9 cellular contexts compared by ENCODE assay signal in the genomic region with DNA sequence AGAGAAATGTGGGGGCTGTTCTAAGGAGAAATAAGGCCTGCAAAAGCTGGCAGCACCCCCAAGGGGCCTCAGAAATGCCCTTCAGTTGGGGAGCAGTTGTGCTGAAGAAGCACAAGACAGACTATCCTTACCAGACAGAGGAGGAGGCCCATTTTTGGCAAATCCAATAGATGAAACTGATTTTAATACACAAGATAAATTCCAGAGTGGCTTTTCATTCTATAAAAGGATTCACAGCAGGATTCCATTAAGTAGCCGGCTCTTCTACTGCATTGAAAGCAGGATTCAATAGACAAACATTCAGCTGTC. TPM values are rescaled to one million over a fixed set of nuclear protein-coding genes. Genes with fewer than 3 reads are reported as not detected.
A peak's percentile ranks its signal among the peaks of the same experiment; 100 is the strongest.
DNase-seq lines count a peak whose midpoint lies in the region; ATAC-seq and TF ChIP-seq lines count a peak whose summit lies in the region.
"Had no signal": no experiment of that assay in that cellular context is flagged by ENCODE, and none has a peak within 500 bp of the region (broad histone marks: within the 10 kb centered on the region; RNA-seq: fewer than 3 reads in every experiment).

No MANE protein-coding gene starts in this region.

- H3K4me3 Mint-ChIP-seq in activated naive CD8-positive, alpha-beta T cell treated with anti-CD3 and anti-CD28 coated beads for 36 hours = peak overlapping the region; percentile 94

- no peaks in the 10 kb centered on the region for H3K36me3 ChIP-seq in left ventricle myocardium inferior
- H3K36me3 ChIP-seq in mucosa of stomach (ENCODE audit: control insufficient read depth, insufficient read depth, low read length) = no peaks in the 10 kb centered on the region
- no peaks in the 10 kb centered on the region for H3K36me3 ChIP-seq in upper lobe of right lung

- H3K27me3 Mint-ChIP-seq in activated naive CD8-positive, alpha-beta T cell treated with anti-CD3 and anti-CD28 coated beads for 36 hours = no peaks in the 10 kb centered on the region

- H3K9me3 ChIP-seq in left ventricle myocardium inferior (replicated peaks) (no peaks in the 10 kb centered on the region), mucosa of stomach (ENCODE audit: control insufficient read depth, low read length) (no peaks in the 10 kb centered on the region), upper lobe of right lung (no peaks in the 10 kb centered on the region)

- H3K4me1 ChIP-seq in left ventricle myocardium inferior (peaks cover 24% of the 10 kb centered on the region), mucosa of stomach (ENCODE audit: control insufficient read depth, insufficient read depth, low read length) (no peaks in the 10 kb centered on the region), upper lobe of right lung (peaks cover 14% of the 10 kb centered on the region)

- H3K9me3 Mint-ChIP-seq in activated naive CD8-positive, alpha-beta T cell treated with anti-CD3 and anti-CD28 coated beads for 36 hours = no peaks in the 10 kb centered on the region

- H3K4me3 ChIP-seq in left ventricle myocardium inferior (no peak overlapping the region), mucosa of stomach (ENCODE audit: low read length) (no peak overlapping the region), upper lobe of right lung (no peak overlapping the region)

- H3K27ac ChIP-seq in left ventricle myocardium inferior (replicated peaks) = peak overlapping the region; percentile 80
- peak overlapping the region; percentile 78 for H3K27ac ChIP-seq in upper lobe of right lung

- H3K27me3 ChIP-seq in left ventricle myocardium inferior (ENCODE audit: low read depth) (no peaks in the 10 kb centered on the region), mucosa of stomach (ENCODE audit: control insufficient read depth, insufficient read depth, low read length) (no peaks in the 10 kb centered on the region), upper lobe of right lung (no peaks in the 10 kb centered on the region)

- peaks cover 45% of the 10 kb centered on the region for H3K36me3 Mint-ChIP-seq in activated naive CD8-positive, alpha-beta T cell treated with anti-CD3 and anti-CD28 coated beads for 36 hours

- DNase-seq in left ventricle myocardium inferior = no peak
- no peak for DNase-seq in left cardiac atrium
- DNase-seq in activated naive CD8-positive, alpha-beta T cell treated with anti-CD3 and anti-CD28 coated beads for 36 hours = no peak
- no peak for DNase-seq in upper lobe of right lung
- DNase-seq in AG08395 (ENCODE audit: low spot score) = no peak
- no peak for DNase-seq in cortex of kidney (lab: John Stamatoyannopoulos, UW)
- DNase-seq: NCI-H2081 treated with DMSO at 0.1 percent for 48 hours had no signal

- H3K9ac ChIP-seq in mucosa of stomach (ENCODE audit: low read length) = peak overlapping the region; percentile 43

- peak overlapping the region; percentile 100 for H3K27ac Mint-ChIP-seq in activated naive CD8-positive, alpha-beta T cell treated with anti-CD3 and anti-CD28 coated beads for 36 hours

- ATAC-seq in left cardiac atrium (no peak), upper lobe of right lung (no peak), GM21723 (IDR thresholded peaks at IDR 0.05; ENCODE audit: unreplicated experiment) (no peak)

- intact Hi-C loops in left ventricle myocardium inferior (cut with micrococcal nuclease) (no loop called here), left cardiac atrium (cut with DNase I) (no loop called here), upper lobe of right lung (cut with DNase I) (no loop called here)

- TF ChIP-seq CTCF in left ventricle myocardium inferior (IDR thresholded peaks at IDR 0.05; ENCODE audit: borderline replicate concordance) = no peak
- TF ChIP-seq CTCF in upper lobe of right lung (IDR thresholded peaks at IDR 0.05) = no peak

- peaks cover 50% of the 10 kb centered on the region for H3K4me1 Mint-ChIP-seq in activated naive CD8-positive, alpha-beta T cell treated with anti-CD3 and anti-CD28 coated beads for 36 hours

RNA-seq across cellular contexts. Expression of a gene that starts 8.1 kb away (rescaled TPM):
- total RNA-seq in left ventricle myocardium inferior (5.6 TPM), left cardiac atrium (10 to 100 TPM; 10.6 to 19.6 TPM), upper lobe of right lung (20.9 TPM)
- total RNA-seq in activated naive CD8-positive, alpha-beta T cell treated with anti-CD3 and anti-CD28 coated beads for 36 hours = 100 to 1,000 TPM; 187 to 202 TPM
